Comparison of ENCODE assay signal across 23 cellular contexts in the genomic region with DNA sequence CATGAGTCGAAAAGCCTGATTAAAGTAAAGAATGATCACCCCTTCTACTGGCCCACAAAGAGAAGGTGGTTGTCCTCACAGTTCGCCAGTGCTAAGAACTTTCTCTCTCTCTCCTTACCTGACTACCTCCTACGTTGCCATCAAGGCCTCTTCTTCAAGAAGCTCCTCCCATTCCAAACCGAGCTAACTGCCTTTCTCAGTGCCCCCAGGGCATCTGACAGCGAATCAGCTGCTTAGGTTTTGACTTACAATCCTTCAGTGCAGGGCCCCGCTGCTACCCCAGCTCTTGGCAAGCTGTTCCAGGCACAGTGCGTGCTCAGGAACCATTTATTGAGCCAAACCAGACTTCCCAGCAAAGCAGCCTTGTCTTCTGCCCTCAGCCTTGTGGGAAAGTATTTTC. TPM values are rescaled to one million over a fixed set of nuclear protein-coding genes. Genes with fewer than 3 reads are reported as not detected.
DNase-seq lines count a peak whose midpoint lies in the region; FAIRE-seq and TF ChIP-seq lines count a peak whose summit lies in the region.
"Had no signal": no experiment of that assay in that cellular context is flagged by ENCODE, and none has a peak within 500 bp of the region (broad histone marks: within the 10 kb centered on the region; RNA-seq: fewer than 3 reads in every experiment).

No MANE protein-coding gene starts in this region.

- H4K20me1 ChIP-seq in keratinocyte (ENCODE audit: control insufficient read depth, extremely low read depth, insufficient read depth, low read length): no peaks in the 10 kb centered on the region

- POLR2A ChIA-PET in RWPE1 (lab: Yijun Ruan, JAX; ENCODE audit: low non-redundant PET): no interaction called here

- no peaks in the 10 kb centered on the region for H3K27me3 ChIP-seq in keratinocyte (ENCODE audit: control insufficient read depth, extremely low read depth, insufficient read depth, low read length)

- DNase-seq in GM13976 (ENCODE audit: low spot score) (peak; percentile 4), M059J (ENCODE audit: low read depth) (peak; percentile 61), SK-N-MC (ENCODE audit: low read depth, low spot score) (peak; percentile 30), keratinocyte (ENCODE audit: low read depth, low spot score) (peak; percentile 42), RWPE1 (ENCODE audit: low spot score) (no peak), HPDE6-E6E7 (ENCODE audit: extremely low spot score) (no peak)
- DNase-seq in stimulated activated CD4-positive, alpha-beta T cell treated with anti-CD3 and anti-CD28 coated beads, Interleukin-4, amount 100 ng/mL, for 4 hours: no peak
- DNase-seq: ACHN; C1 segment of cervical spinal cord; CD8-positive, alpha-beta memory T cell; DMS79; GDM1; HCEC 1CT; KBM-7; NCI-H1417 treated with DMSO at 0.1 percent for 48 hours; NCI-H187 treated with DMSO at 0.1 percent for 48 hours; NCI-H2171; NCI-H446; NK-92 treated with Interleukin-12 subunit alpha and Interleukin-12 subunit beta, amount 100 ng/mL, for 24 hours; SHP77 treated with DMSO at 0.1 percent for 48 hours had no signal

- H3K9me3 ChIP-seq in SK-N-MC (ENCODE audit: low read depth, low read length) (no peaks in the 10 kb centered on the region), keratinocyte (ENCODE audit: control insufficient read depth, low read depth, low read length) (no peaks in the 10 kb centered on the region)

- H3K4me1 ChIP-seq in keratinocyte (ENCODE audit: control insufficient read depth, extremely low read depth, insufficient read depth, low read length): peaks cover 23% of the 10 kb centered on the region

- no peaks in the 10 kb centered on the region for H3K36me3 ChIP-seq in SK-N-MC (ENCODE audit: insufficient read depth, low read length)
- no peaks in the 10 kb centered on the region for H3K36me3 ChIP-seq in keratinocyte (ENCODE audit: control insufficient read depth in 2 of 2, extremely low read depth in 1 of 2, insufficient read depth in 2 of 2, low read length in 2 of 2)

- H3K9ac ChIP-seq in SK-N-MC (ENCODE audit: insufficient read length) (no peak overlapping the region), keratinocyte (ENCODE audit: control insufficient read depth, extremely low read depth, insufficient read depth, low read length) (no peak overlapping the region)

- H3K4me3 ChIP-seq in SK-N-MC (no peak overlapping the region), keratinocyte (ENCODE audit: control insufficient read depth in 2 of 3, extremely low read depth in 1 of 3, insufficient read depth in 2 of 3, low read depth in 1 of 3, low read length in 3 of 3) (no peak overlapping the region)

- peak overlapping the region; percentile 8 for H3K4me2 ChIP-seq in keratinocyte (ENCODE audit: control insufficient read depth, extremely low read depth, insufficient read depth, low read depth, low read length)

- H2AFZ ChIP-seq in keratinocyte (ENCODE audit: control insufficient read depth, low read length): no peak overlapping the region

- dilution Hi-C loops in keratinocyte (cut with MboI; ENCODE audit: extremely low pct_ligation_motif_present, low sequenced_read_pairs): no loop called here

- FAIRE-seq in keratinocyte (lab: Jason Lieb, UNC): no peak
- FAIRE-seq: D721Med, RCC 7860 had no signal

- H3K9me1 ChIP-seq in keratinocyte (ENCODE audit: control insufficient read depth, extremely low read depth, insufficient read depth, low read length): no peaks in the 10 kb centered on the region

- no peaks in the 10 kb centered on the region for H3K79me2 ChIP-seq in keratinocyte (ENCODE audit: control insufficient read depth, insufficient read depth, low read length)

- CTCF ChIA-PET in RWPE1 (lab: Yijun Ruan, JAX): interaction anchor here (0.6 to 1.2 kb wide), 2 partner anchors 46 to 61 kb away, joined by 3 to 4 read pairs; a partner anchor contains a TSS

- TF ChIP-seq CTCF in GM13976 (IDR thresholded peaks at IDR 0.05; ENCODE audit: borderline replicate concordance, control extremely low read depth, extremely low read depth, insufficient read depth, missing control alignments) (no peak), keratinocyte (optimal IDR thresholded peaks at IDR 0.05 in 1 of 3, IDR thresholded peaks at IDR 0.05 in 1 of 3, conservative IDR thresholded peaks at IDR 0.05 in 1 of 3; ENCODE audit: extremely low read depth in 1 of 3, insufficient read depth in 2 of 3, low read length in 3 of 3) (no peak), RWPE1 (conservative IDR thresholded peaks at IDR 0.05; ENCODE audit: low read depth) (no peak)

- H3K27ac ChIP-seq in SK-N-MC (no peak overlapping the region), keratinocyte (ENCODE audit: control insufficient read depth, insufficient read depth, low read length) (no peak overlapping the region), RWPE1 (no peak overlapping the region)

- in situ Hi-C loops in GM13976 (cut with MboI; ENCODE audit: low sequenced_read_pairs, unreplicated experiment): no loop called here

RNA-seq across cellular contexts. Expression of a gene that starts 5.8 kb away (rescaled TPM):
- total RNA-seq in M059J (2014; rRNA removed; shearing (Covaris generic)): not detected in 2 replicates
- polyA plus RNA-seq in keratinocyte: 0.13 to 0.16 TPM (median 0.15 TPM) in 3 replicates
- not detected for polyA plus RNA-seq in keratinocyte (2011; ENCODE audit: low read depth)
- polyA plus RNA-seq in keratinocyte (2011; cell fraction: cytosol; rRNA removed): 0.08 and 0.11 TPM in 2 replicates
- 0.48 and 0.85 TPM in 2 replicates for polyA plus RNA-seq in keratinocyte (2011; cell fraction: nucleus; rRNA removed)
- 0.49 TPM in 1 of 2 replicates, not detected in the other for polyA plus RNA-seq in keratinocyte (2012; ENCODE audit: low replicate concordance)
- 0.29 TPM in 1 of 3 replicates, not detected in the others for polyA minus RNA-seq in keratinocyte
- not detected for polyA minus RNA-seq in keratinocyte (2011; cell fraction: cytosol; rRNA and poly(A)+ RNA removed)
- 0.11 and 0.31 TPM in 2 replicates for polyA minus RNA-seq in keratinocyte (2011; cell fraction: nucleus; rRNA and poly(A)+ RNA removed)
- total RNA-seq: CD8-positive, alpha-beta memory T cell; T-helper 1 cell treated with Interleukin-12 subunit alpha and Interleukin-12 subunit beta and Interleukin-4 antibody, amounts not matched to agents 30 ng/mL and 1 ng/mL, for 36 hours had no signal
- polyA plus RNA-seq: CD8-positive, alpha-beta memory T cell had no signal

Comparison
In these comparisons a context has a peak if more than half of its experiments do, and no peak if none do; other contexts are left out.
1. DNase-seq: peak in GM13976 (single experiment), M059J (single experiment), SK-N-MC (single experiment) and keratinocyte (single experiment); none in RWPE1 (single experiment), stimulated activated CD4-positive, alpha-beta T cell treated with anti-CD3 and anti-CD28 coated beads, Interleukin-4, amount 100 ng/mL, for 4 hours (0 of 2) and HPDE6-E6E7 (single experiment).